22 cellular contexts compared by ENCODE assay signal in genomic region chr4:148847544-148847943, GRCh38.
"Had no signal": no experiment of that assay in that cellular context is flagged by ENCODE, and none has a peak within 500 bp of the region (broad histone marks: within the 10 kb centered on the region; RNA-seq: fewer than 3 reads in every experiment).

No MANE protein-coding gene starts in this region.

- H3K4me3 ChIP-seq: esophagus muscularis mucosa, left lung, prostate gland, right atrium auricular region, smooth muscle cell, suprapubic skin, vagina had no signal

- H3K9me3 ChIP-seq: esophagus muscularis mucosa, left lung, prostate gland, right atrium auricular region, suprapubic skin, vagina had no signal

- FAIRE-seq: kidney had no signal

- H3K36me3 ChIP-seq: esophagus muscularis mucosa, left lung, prostate gland, right atrium auricular region, suprapubic skin, vagina had no signal

- ATAC-seq: foreskin keratinocyte; left lung; naive thymus-derived CD8-positive, alpha-beta T cell; sciatic nerve; stimulated activated naive CD8-positive, alpha-beta T cell treated with anti-CD3 and anti-CD28 coated beads, Interleukin-15, amount 100 ng/mL, for 72 hours had no signal

- H3K4me1 ChIP-seq: esophagus muscularis mucosa, left lung, prostate gland, right atrium auricular region, suprapubic skin, vagina had no signal

- H3K27ac ChIP-seq: esophagus muscularis mucosa, foreskin keratinocyte, left lung, prostate gland, right atrium auricular region, suprapubic skin, vagina had no signal

- DNase-seq: cerebellar nuclear complex; effector CD8-positive, alpha-beta T cell; endodermal cell; foreskin keratinocyte; kidney; left lung; mesenchymal stem cell; naive thymus-derived CD8-positive, alpha-beta T cell; stimulated activated CD4-positive, alpha-beta T cell treated with anti-CD3 and anti-CD28 coated beads, Interleukin-12 subunit alpha, Interleukin-12 subunit beta, amount 100 ng/mL, for 4 hours; stimulated activated CD4-positive, alpha-beta T cell treated with anti-CD3 and anti-CD28 coated beads, Interleukin-1b, Interleukin-23, amount 100 ng/mL, for 48 hours; stimulated activated CD4-positive, alpha-beta T cell treated with anti-CD3 and anti-CD28 coated beads, Interleukin-4, amount 100 ng/mL, for 1 hour; stimulated activated CD8-positive, alpha-beta memory T cell treated with anti-CD3 and anti-CD28 coated beads, Interleukin-4, amount 100 ng/mL, for 48 hours; stimulated activated naive CD4-positive, alpha-beta T cell; stimulated activated naive CD8-positive, alpha-beta T cell treated with anti-CD3 and anti-CD28 coated beads, Interleukin-15, amount 100 ng/mL, for 72 hours; trophoblast cell had no signal

- H3K4me2 ChIP-seq: smooth muscle cell had no signal

- H3K27me3 ChIP-seq: esophagus muscularis mucosa, foreskin keratinocyte, left lung, right atrium auricular region, suprapubic skin, vagina had no signal
